In genomic region chr15:66707310-66708160, GRCh38 we compare ENCODE assay signal across 8 cellular contexts. TPM values are rescaled to one million over a fixed set of nuclear protein-coding genes. Genes with fewer than 3 reads are reported as not detected.
A peak's percentile ranks its signal among the peaks of the same experiment; 100 is the strongest.
DNase-seq lines count a peak whose midpoint lies in the region; ATAC-seq and TF ChIP-seq lines count a peak whose summit lies in the region.

No MANE protein-coding gene starts in this region.

- DNase-seq in ACHN: peak; percentile 72
- peak; percentile 25 to 90 (median 79) for DNase-seq in NCI-H1417 (lab: John Stamatoyannopoulos, UW)
- DNase-seq in cerebellar cortex (ENCODE audit: low spot score): peak; percentile 46
- no peak for DNase-seq in lung (ENCODE audit: low spot score)
- DNase-seq in activated naive CD4-positive, alpha-beta T cell treated with anti-CD3 and anti-CD28 coated beads for 36 hours: no peak

- H3K4me1 ChIP-seq in lung (ENCODE audit: control insufficient read depth in 2 of 2, insufficient read depth in 2 of 2, low read length in 2 of 2): peaks cover 0 to 24% of the 10 kb centered on the region in 2 donors

- in situ Hi-C loops in ACHN (cut with HindIII; ENCODE audit: low pct_ligation_motif_present, low pct_unique_long_range_greater_than_20kb, low sequenced_read_pairs): no loop called here

- H3K36me3 Mint-ChIP-seq in activated naive CD4-positive, alpha-beta T cell treated with anti-CD3 and anti-CD28 coated beads for 36 hours (ENCODE audit: low read depth): no peaks in the 10 kb centered on the region

- H3K36me3 ChIP-seq in lung (ENCODE audit: control insufficient read depth in 2 of 2, insufficient read depth in 2 of 2, low read length in 2 of 2): peaks cover 0 to 6% of the 10 kb centered on the region in 2 donors

- H3K4me3 ChIP-seq in lung: peak overlapping the region; percentile 1

- CTCF ChIA-PET in activated naive CD4-positive, alpha-beta T cell treated with anti-CD3 and anti-CD28 coated beads for 36 hours (lab: Charles Lee): no interaction called here

- no peaks in the 10 kb centered on the region for H3K9me3 ChIP-seq in lung (ENCODE audit: control insufficient read depth in 2 of 2, insufficient read depth in 1 of 2, low read length in 1 of 2)

- ATAC-seq in lung (ENCODE audit: insufficient read depth, low FRiP score) (no peak), HG02981 (IDR thresholded peaks at IDR 0.05; ENCODE audit: unreplicated experiment) (no peak), HG02973 (IDR thresholded peaks at IDR 0.05; ENCODE audit: unreplicated experiment) (no peak), HG02763 (IDR thresholded peaks at IDR 0.05; ENCODE audit: unreplicated experiment) (no peak)

- no peak for TF ChIP-seq CTCF in lung (IDR thresholded peaks at IDR 0.05; ENCODE audit: control extremely low read depth, extremely low read depth)

- 48 to 65% methylated on average over 16 of the region's 16 CpGs for WGBS in lung, 2 donors

- H3K27me3 Mint-ChIP-seq in activated naive CD4-positive, alpha-beta T cell treated with anti-CD3 and anti-CD28 coated beads for 36 hours (ENCODE audit: low read depth): peaks cover 9% of the 10 kb centered on the region

- no peaks in the 10 kb centered on the region for H3K9me3 Mint-ChIP-seq in activated naive CD4-positive, alpha-beta T cell treated with anti-CD3 and anti-CD28 coated beads for 36 hours

- H3K4me3 Mint-ChIP-seq in activated naive CD4-positive, alpha-beta T cell treated with anti-CD3 and anti-CD28 coated beads for 36 hours: no peak overlapping the region

- no peak overlapping the region for H3K27ac Mint-ChIP-seq in activated naive CD4-positive, alpha-beta T cell treated with anti-CD3 and anti-CD28 coated beads for 36 hours

- H3K27ac ChIP-seq in lung (ENCODE audit: low read depth in 1 of 2, low read length in 1 of 2): peak overlapping the region in 1 of 2 donors; percentile 84

- H3K4me1 Mint-ChIP-seq in activated naive CD4-positive, alpha-beta T cell treated with anti-CD3 and anti-CD28 coated beads for 36 hours (ENCODE audit: low read depth): peaks cover 4% of the 10 kb centered on the region

- intact Hi-C loops in activated naive CD4-positive, alpha-beta T cell treated with anti-CD3 and anti-CD28 coated beads for 36 hours (cut with micrococcal nuclease): loop anchor here (10.0 kb wide), 1 partner anchor 53 kb away; no protein-coding TSS in a partner anchor

- no peaks in the 10 kb centered on the region for H3K27me3 ChIP-seq in lung (ENCODE audit: control insufficient read depth, insufficient read depth)

RNA-seq across cellular contexts. Expression of gene SMAD6, which starts 5.5 kb away (rescaled TPM):
- total RNA-seq in lung: 10 to 100 TPM; 62.3 to 67.9 TPM
- polyA plus RNA-seq in lung: 10 to 100 TPM; 24.2 to 56.0 TPM
- under 1 TPM in 1 of 2 experiments, not detected in 1; 0.05 TPM for total RNA-seq in activated naive CD4-positive, alpha-beta T cell treated with anti-CD3 and anti-CD28 coated beads for 36 hours

Comparison
In these comparisons a context has a peak if more than half of its experiments do, and no peak if none do; other contexts are left out.
1. DNase-seq: peak in ACHN (single experiment), NCI-H1417 (3 of 3) and cerebellar cortex (single experiment); none in lung (single experiment) and activated naive CD4-positive, alpha-beta T cell treated with anti-CD3 and anti-CD28 coated beads for 36 hours (single experiment).
2. RNA of gene SMAD6, which starts 5.5 kb away (total RNA-seq): 62.3 to 67.9 TPM in lung; 0.05 TPM in activated naive CD4-positive, alpha-beta T cell treated with anti-CD3 and anti-CD28 coated beads for 36 hours; every median in the first group is over 10 times any median in the second.